1 cellular context compared by ENCODE assay signal in genomic region chr6:169789944-169790927, GRCh38.
TF ChIP-seq lines count a peak whose summit lies in the region.

No MANE protein-coding gene starts in this region.

TF ChIP-seq in WTC11, 78 proteins besides CTCF, POLR2A, EP300 and RAD21 (continued from another document and continues in another):
- TF ChIP-seq, protein P1, sequence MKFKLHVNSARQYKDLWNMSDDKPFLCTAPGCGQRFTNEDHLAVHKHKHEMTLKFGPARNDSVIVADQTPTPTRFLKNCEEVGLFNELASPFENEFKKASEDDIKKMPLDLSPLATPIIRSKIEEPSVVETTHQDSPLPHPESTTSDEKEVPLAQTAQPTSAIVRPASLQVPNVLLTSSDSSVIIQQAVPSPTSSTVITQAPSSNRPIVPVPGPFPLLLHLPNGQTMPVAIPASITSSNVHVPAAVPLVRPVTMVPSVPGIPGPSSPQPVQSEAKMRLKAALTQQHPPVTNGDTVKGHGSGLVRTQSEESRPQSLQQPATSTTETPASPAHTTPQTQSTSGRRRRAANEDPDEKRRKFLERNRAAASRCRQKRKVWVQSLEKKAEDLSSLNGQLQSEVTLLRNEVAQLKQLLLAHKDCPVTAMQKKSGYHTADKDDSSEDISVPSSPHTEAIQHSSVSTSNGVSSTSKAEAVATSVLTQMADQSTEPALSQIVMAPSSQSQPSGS (CRISPR knock-in tag; IDR thresholded peaks at IDR 0.05; ENCODE audit: borderline replicate concordance, low read depth), result no peak
- TF ChIP-seq, protein P2, sequence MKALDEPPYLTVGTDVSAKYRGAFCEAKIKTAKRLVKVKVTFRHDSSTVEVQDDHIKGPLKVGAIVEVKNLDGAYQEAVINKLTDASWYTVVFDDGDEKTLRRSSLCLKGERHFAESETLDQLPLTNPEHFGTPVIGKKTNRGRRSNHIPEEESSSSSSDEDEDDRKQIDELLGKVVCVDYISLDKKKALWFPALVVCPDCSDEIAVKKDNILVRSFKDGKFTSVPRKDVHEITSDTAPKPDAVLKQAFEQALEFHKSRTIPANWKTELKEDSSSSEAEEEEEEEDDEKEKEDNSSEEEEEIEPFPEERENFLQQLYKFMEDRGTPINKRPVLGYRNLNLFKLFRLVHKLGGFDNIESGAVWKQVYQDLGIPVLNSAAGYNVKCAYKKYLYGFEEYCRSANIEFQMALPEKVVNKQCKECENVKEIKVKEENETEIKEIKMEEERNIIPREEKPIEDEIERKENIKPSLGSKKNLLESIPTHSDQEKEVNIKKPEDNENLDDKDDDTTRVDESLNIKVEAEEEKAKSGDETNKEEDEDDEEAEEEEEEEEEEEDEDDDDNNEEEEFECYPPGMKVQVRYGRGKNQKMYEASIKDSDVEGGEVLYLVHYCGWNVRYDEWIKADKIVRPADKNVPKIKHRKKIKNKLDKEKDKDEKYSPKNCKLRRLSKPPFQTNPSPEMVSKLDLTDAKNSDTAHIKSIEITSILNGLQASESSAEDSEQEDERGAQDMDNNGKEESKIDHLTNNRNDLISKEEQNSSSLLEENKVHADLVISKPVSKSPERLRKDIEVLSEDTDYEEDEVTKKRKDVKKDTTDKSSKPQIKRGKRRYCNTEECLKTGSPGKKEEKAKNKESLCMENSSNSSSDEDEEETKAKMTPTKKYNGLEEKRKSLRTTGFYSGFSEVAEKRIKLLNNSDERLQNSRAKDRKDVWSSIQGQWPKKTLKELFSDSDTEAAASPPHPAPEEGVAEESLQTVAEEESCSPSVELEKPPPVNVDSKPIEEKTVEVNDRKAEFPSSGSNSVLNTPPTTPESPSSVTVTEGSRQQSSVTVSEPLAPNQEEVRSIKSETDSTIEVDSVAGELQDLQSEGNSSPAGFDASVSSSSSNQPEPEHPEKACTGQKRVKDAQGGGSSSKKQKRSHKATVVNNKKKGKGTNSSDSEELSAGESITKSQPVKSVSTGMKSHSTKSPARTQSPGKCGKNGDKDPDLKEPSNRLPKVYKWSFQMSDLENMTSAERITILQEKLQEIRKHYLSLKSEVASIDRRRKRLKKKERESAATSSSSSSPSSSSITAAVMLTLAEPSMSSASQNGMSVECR (CRISPR knock-in tag; IDR thresholded peaks at IDR 0.05; ENCODE audit: borderline replicate concordance), result peak; percentile 76; the same call in 1 of the 2 replicates
- no peak for TF ChIP-seq ZMAT4 (CRISPR knock-in tag; IDR thresholded peaks at IDR 0.05)
- no peak for TF ChIP-seq ZNF425 (CRISPR knock-in tag; conservative IDR thresholded peaks at IDR 0.05)
- TF ChIP-seq GTF2I (CRISPR knock-in tag; conservative IDR thresholded peaks at IDR 0.05), result no peak
- TF ChIP-seq USF2 (CRISPR knock-in tag; IDR thresholded peaks at IDR 0.05), result peak; percentile 7; the same call in 1 of the 2 replicates
- no peak for TF ChIP-seq CREB1 (CRISPR knock-in tag; IDR thresholded peaks at IDR 0.05)
- peak; percentile 52 for TF ChIP-seq GABPB1 (CRISPR knock-in tag; IDR thresholded peaks at IDR 0.05)
- no peak for TF ChIP-seq ATF1 (CRISPR knock-in tag; IDR thresholded peaks at IDR 0.05)
- TF ChIP-seq JUN (CRISPR knock-in tag; IDR thresholded peaks at IDR 0.05), result no peak
- TF ChIP-seq CREM (CRISPR knock-in tag; IDR thresholded peaks at IDR 0.05), result 0 out of 2 replicates have a peak, but pooled peaks have one; percentile 18
- TF ChIP-seq PRRX2 (CRISPR knock-in tag; IDR thresholded peaks at IDR 0.05), result no peak
- TF ChIP-seq, protein P3, sequence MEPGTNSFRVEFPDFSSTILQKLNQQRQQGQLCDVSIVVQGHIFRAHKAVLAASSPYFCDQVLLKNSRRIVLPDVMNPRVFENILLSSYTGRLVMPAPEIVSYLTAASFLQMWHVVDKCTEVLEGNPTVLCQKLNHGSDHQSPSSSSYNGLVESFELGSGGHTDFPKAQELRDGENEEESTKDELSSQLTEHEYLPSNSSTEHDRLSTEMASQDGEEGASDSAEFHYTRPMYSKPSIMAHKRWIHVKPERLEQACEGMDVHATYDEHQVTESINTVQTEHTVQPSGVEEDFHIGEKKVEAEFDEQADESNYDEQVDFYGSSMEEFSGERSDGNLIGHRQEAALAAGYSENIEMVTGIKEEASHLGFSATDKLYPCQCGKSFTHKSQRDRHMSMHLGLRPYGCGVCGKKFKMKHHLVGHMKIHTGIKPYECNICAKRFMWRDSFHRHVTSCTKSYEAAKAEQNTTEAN (CRISPR knock-in tag; IDR thresholded peaks at IDR 0.05), result 0 out of 2 replicates have a peak, but pooled peaks have one; percentile 47
- 0 out of 2 replicates have a peak, but pooled peaks have one; percentile 23 for TF ChIP-seq ETV6 (CRISPR knock-in tag; IDR thresholded peaks at IDR 0.05)
- TF ChIP-seq, protein P4, sequence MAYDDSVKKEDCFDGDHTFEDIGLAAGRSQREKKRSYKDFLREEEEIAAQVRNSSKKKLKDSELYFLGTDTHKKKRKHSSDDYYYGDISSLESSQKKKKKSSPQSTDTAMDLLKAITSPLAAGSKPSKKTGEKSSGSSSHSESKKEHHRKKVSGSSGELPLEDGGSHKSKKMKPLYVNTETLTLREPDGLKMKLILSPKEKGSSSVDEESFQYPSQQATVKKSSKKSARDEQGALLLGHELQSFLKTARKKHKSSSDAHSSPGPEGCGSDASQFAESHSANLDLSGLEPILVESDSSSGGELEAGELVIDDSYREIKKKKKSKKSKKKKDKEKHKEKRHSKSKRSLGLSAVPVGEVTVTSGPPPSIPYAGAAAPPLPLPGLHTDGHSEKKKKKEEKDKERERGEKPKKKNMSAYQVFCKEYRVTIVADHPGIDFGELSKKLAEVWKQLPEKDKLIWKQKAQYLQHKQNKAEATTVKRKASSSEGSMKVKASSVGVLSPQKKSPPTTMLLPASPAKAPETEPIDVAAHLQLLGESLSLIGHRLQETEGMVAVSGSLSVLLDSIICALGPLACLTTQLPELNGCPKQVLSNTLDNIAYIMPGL (CRISPR knock-in tag; IDR thresholded peaks at IDR 0.05), result peak; percentile 34; the same call in 1 of the 2 replicates
- TF ChIP-seq ESRRA (CRISPR knock-in tag; IDR thresholded peaks at IDR 0.05; ENCODE audit: borderline replicate concordance), result no peak
- no peak for TF ChIP-seq SMAD4 (CRISPR knock-in tag; IDR thresholded peaks at IDR 0.05)
- TF ChIP-seq IRF1 (CRISPR knock-in tag; IDR thresholded peaks at IDR 0.05), result no peak
- TF ChIP-seq USF1 (CRISPR knock-in tag; IDR thresholded peaks at IDR 0.05), result peak; percentile 29; the same call in 1 of the 2 replicates
- no peak for TF ChIP-seq ZNF219 (CRISPR knock-in tag; IDR thresholded peaks at IDR 0.05; ENCODE audit: borderline replicate concordance)
- TF ChIP-seq ZBTB21 (CRISPR knock-in tag; IDR thresholded peaks at IDR 0.05; ENCODE audit: borderline replicate concordance), result 0 out of 2 replicates have a peak, but pooled peaks have one; percentile 48
- TF ChIP-seq, protein P5, sequence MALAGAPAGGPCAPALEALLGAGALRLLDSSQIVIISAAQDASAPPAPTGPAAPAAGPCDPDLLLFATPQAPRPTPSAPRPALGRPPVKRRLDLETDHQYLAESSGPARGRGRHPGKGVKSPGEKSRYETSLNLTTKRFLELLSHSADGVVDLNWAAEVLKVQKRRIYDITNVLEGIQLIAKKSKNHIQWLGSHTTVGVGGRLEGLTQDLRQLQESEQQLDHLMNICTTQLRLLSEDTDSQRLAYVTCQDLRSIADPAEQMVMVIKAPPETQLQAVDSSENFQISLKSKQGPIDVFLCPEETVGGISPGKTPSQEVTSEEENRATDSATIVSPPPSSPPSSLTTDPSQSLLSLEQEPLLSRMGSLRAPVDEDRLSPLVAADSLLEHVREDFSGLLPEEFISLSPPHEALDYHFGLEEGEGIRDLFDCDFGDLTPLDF (CRISPR knock-in tag; IDR thresholded peaks at IDR 0.05), result 0 out of 2 replicates have a peak, but pooled peaks have one; percentile 29
- no peak for TF ChIP-seq ZNF396 (CRISPR knock-in tag; IDR thresholded peaks at IDR 0.05; ENCODE audit: borderline replicate concordance)
- TF ChIP-seq NR1H2 (CRISPR knock-in tag; IDR thresholded peaks at IDR 0.05), result no peak
- no peak for TF ChIP-seq SMAD3 (CRISPR knock-in tag; IDR thresholded peaks at IDR 0.05; ENCODE audit: borderline replicate concordance)
- TF ChIP-seq, protein P6, sequence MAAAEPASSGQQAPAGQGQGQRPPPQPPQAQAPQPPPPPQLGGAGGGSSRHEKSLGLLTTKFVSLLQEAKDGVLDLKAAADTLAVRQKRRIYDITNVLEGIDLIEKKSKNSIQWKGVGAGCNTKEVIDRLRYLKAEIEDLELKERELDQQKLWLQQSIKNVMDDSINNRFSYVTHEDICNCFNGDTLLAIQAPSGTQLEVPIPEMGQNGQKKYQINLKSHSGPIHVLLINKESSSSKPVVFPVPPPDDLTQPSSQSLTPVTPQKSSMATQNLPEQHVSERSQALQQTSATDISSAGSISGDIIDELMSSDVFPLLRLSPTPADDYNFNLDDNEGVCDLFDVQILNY (CRISPR knock-in tag; IDR thresholded peaks at IDR 0.05), result 0 out of 2 replicates have a peak, but pooled peaks have one; percentile 40
- TF ChIP-seq, protein P7, sequence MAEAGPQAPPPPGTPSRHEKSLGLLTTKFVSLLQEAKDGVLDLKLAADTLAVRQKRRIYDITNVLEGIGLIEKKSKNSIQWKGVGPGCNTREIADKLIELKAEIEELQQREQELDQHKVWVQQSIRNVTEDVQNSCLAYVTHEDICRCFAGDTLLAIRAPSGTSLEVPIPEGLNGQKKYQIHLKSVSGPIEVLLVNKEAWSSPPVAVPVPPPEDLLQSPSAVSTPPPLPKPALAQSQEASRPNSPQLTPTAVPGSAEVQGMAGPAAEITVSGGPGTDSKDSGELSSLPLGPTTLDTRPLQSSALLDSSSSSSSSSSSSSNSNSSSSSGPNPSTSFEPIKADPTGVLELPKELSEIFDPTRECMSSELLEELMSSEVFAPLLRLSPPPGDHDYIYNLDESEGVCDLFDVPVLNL (CRISPR knock-in tag; IDR thresholded peaks at IDR 0.05; ENCODE audit: borderline replicate concordance, low read depth), result no peak
- TF ChIP-seq KAT7 (CRISPR knock-in tag; IDR thresholded peaks at IDR 0.05; ENCODE audit: borderline replicate concordance), result peak; percentile 78; the same call in 1 of the 2 replicates
- no peak for TF ChIP-seq RELA (CRISPR knock-in tag; IDR thresholded peaks at IDR 0.05; ENCODE audit: borderline replicate concordance)
- TF ChIP-seq, protein P8, sequence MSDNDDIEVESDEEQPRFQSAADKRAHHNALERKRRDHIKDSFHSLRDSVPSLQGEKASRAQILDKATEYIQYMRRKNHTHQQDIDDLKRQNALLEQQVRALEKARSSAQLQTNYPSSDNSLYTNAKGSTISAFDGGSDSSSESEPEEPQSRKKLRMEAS (CRISPR knock-in tag; IDR thresholded peaks at IDR 0.05), result peak; percentile 97
- TF ChIP-seq TP53 (CRISPR knock-in tag; IDR thresholded peaks at IDR 0.05), result peak; percentile 79; the same call in 1 of the 2 replicates
- TF ChIP-seq ZNF512 (CRISPR knock-in tag; IDR thresholded peaks at IDR 0.05; ENCODE audit: borderline replicate concordance), result no peak
- peak; percentile 38; the same call in 1 of the 2 replicates for TF ChIP-seq ZNF263 (CRISPR knock-in tag; IDR thresholded peaks at IDR 0.05; ENCODE audit: low read depth)
- TF ChIP-seq JAZF1 (CRISPR knock-in tag; IDR thresholded peaks at IDR 0.05), result no peak
- TF ChIP-seq GRHL2 (CRISPR knock-in tag; IDR thresholded peaks at IDR 0.05; ENCODE audit: insufficient replicate concordance, severe bottlenecking), result no peak
